Comparison of ENCODE assay signal across 1 cellular context in genomic region chr13:79423801-79424642, GRCh38.
A peak's percentile ranks its signal among the peaks of the same experiment; 100 is the strongest.
TF ChIP-seq lines count a peak whose summit lies in the region.

No MANE protein-coding gene starts in this region.

TF ChIP-seq in GM12878, 131 proteins besides CTCF, POLR2A, EP300 and RAD21 (continued from another document):
- TF ChIP-seq, protein P1, sequence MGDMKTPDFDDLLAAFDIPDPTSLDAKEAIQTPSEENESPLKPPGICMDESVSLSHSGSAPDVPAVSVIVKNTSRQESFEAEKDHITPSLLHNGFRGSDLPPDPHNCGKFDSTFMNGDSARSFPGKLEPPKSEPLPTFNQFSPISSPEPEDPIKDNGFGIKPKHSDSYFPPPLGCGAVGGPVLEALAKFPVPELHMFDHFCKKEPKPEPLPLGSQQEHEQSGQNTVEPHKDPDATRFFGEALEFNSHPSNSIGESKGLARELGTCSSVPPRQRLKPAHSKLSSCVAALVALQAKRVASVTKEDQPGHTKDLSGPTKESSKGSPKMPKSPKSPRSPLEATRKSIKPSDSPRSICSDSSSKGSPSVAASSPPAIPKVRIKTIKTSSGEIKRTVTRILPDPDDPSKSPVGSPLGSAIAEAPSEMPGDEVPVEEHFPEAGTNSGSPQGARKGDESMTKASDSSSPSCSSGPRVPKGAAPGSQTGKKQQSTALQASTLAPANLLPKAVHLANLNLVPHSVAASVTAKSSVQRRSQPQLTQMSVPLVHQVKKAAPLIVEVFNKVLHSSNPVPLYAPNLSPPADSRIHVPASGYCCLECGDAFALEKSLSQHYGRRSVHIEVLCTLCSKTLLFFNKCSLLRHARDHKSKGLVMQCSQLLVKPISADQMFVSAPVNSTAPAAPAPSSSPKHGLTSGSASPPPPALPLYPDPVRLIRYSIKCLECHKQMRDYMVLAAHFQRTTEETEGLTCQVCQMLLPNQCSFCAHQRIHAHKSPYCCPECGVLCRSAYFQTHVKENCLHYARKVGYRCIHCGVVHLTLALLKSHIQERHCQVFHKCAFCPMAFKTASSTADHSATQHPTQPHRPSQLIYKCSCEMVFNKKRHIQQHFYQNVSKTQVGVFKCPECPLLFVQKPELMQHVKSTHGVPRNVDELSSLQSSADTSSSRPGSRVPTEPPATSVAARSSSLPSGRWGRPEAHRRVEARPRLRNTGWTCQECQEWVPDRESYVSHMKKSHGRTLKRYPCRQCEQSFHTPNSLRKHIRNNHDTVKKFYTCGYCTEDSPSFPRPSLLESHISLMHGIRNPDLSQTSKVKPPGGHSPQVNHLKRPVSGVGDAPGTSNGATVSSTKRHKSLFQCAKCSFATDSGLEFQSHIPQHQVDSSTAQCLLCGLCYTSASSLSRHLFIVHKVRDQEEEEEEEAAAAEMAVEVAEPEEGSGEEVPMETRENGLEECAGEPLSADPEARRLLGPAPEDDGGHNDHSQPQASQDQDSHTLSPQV (IDR thresholded peaks at IDR 0.05) = 0 out of 2 replicates have a peak, but pooled peaks have one; percentile 29
- TF ChIP-seq NR2C1 (IDR thresholded peaks at IDR 0.05) = no peak
- no peak for TF ChIP-seq BACH1 (IDR thresholded peaks at IDR 0.05; ENCODE audit: borderline replicate concordance)
- TF ChIP-seq, protein P2, sequence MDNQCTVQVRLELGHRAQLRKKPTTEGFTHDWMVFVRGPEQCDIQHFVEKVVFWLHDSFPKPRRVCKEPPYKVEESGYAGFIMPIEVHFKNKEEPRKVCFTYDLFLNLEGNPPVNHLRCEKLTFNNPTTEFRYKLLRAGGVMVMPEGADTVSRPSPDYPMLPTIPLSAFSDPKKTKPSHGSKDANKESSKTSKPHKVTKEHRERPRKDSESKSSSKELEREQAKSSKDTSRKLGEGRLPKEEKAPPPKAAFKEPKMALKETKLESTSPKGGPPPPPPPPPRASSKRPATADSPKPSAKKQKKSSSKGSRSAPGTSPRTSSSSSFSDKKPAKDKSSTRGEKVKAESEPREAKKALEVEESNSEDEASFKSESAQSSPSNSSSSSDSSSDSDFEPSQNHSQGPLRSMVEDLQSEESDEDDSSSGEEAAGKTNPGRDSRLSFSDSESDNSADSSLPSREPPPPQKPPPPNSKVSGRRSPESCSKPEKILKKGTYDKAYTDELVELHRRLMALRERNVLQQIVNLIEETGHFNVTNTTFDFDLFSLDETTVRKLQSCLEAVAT (IDR thresholded peaks at IDR 0.05) = no peak
- TF ChIP-seq ZNF384 (IDR thresholded peaks at IDR 0.05; ENCODE audit: borderline replicate concordance, low read depth, low read length) = peak; percentile 72; the same call in 1 of the 2 replicates
- no peak for TF ChIP-seq PML (IDR thresholded peaks at IDR 0.05; ENCODE audit: low read length)
- TF ChIP-seq TCF3 (IDR thresholded peaks at IDR 0.05; ENCODE audit: borderline replicate concordance, insufficient read depth, low read depth, low read length) = no peak
TF ChIP-seq in GM12878: peak in this region for 3.
